1 cellular context compared by ENCODE assay signal in genomic region chr21:45347048-45347711, GRCh38.
A peak's percentile ranks its signal among the peaks of the same experiment; 100 is the strongest.
TF ChIP-seq lines count a peak whose summit lies in the region.

No MANE protein-coding gene starts in this region.

TF ChIP-seq in HepG2, 621 proteins besides CTCF, POLR2A, EP300 and RAD21:
- peak; percentile 6; the same call in 1 of the 2 replicates for TF ChIP-seq NFE2L2 (IDR thresholded peaks at IDR 0.05; ENCODE audit: low read length)
- TF ChIP-seq SPEN (CRISPR knock-in tag; IDR thresholded peaks at IDR 0.05; ENCODE audit: low read depth): no peak
- TF ChIP-seq ZNF513 (CRISPR knock-in tag; conservative IDR thresholded peaks at IDR 0.05): no peak
- TF ChIP-seq MAFK (conservative IDR thresholded peaks at IDR 0.05 in 1 of 2, IDR thresholded peaks at IDR 0.05 in 1 of 2; ENCODE audit: low read length in 2 of 2): peak in 1 of 2 experiments; percentile 42; a peak in 2 of 4 replicates
- no peak for TF ChIP-seq TBX2 (CRISPR knock-in tag; IDR thresholded peaks at IDR 0.05; ENCODE audit: borderline replicate concordance)
- no peak for TF ChIP-seq POGK (CRISPR knock-in tag; conservative IDR thresholded peaks at IDR 0.05)
- no peak for TF ChIP-seq ATF7 (IDR thresholded peaks at IDR 0.05)
- no peak for TF ChIP-seq ATF7 (CRISPR knock-in tag; IDR thresholded peaks at IDR 0.05)
- no peak for TF ChIP-seq ZNF790 (CRISPR knock-in tag; IDR thresholded peaks at IDR 0.05; ENCODE audit: borderline replicate concordance)
- no peak for TF ChIP-seq RNF2 (conservative IDR thresholded peaks at IDR 0.05; ENCODE audit: low read depth)
- TF ChIP-seq ZSCAN31 (CRISPR knock-in tag; IDR thresholded peaks at IDR 0.05; ENCODE audit: low read depth): no peak
- TF ChIP-seq CREB3 (CRISPR knock-in tag; IDR thresholded peaks at IDR 0.05): no peak
- TF ChIP-seq, protein P1, sequence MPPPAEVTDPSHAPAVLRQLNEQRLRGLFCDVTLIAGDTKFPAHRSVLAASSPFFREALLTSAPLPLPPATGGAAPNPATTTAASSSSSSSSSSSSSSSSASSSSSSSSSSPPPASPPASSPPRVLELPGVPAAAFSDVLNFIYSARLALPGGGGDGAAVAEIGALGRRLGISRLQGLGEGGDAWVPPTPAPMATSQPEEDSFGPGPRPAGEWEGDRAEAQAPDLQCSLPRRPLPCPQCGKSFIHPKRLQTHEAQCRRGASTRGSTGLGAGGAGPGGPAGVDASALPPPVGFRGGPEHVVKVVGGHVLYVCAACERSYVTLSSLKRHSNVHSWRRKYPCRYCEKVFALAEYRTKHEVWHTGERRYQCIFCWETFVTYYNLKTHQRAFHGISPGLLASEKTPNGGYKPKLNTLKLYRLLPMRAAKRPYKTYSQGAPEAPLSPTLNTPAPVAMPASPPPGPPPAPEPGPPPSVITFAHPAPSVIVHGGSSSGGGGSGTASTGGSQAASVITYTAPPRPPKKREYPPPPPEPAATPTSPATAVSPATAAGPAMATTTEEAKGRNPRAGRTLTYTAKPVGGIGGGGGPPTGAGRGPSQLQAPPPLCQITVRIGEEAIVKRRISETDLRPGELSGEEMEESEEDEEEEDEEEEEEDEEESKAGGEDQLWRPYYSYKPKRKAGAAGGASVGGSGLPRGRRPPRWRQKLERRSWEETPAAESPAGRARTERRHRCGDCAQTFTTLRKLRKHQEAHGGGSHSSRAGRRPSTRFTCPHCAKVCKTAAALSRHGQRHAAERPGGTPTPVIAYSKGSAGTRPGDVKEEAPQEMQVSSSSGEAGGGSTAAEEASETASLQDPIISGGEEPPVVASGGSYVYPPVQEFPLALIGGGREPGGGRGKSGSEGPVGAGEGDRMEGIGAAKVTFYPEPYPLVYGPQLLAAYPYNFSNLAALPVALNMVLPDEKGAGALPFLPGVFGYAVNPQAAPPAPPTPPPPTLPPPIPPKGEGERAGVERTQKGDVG (CRISPR knock-in tag; IDR thresholded peaks at IDR 0.05; ENCODE audit: borderline replicate concordance): no peak
- no peak for TF ChIP-seq ZMYM3 (CRISPR knock-in tag; IDR thresholded peaks at IDR 0.05)
- no peak for TF ChIP-seq ZNF775 (CRISPR knock-in tag; IDR thresholded peaks at IDR 0.05; ENCODE audit: borderline replicate concordance)
- TF ChIP-seq ZBTB2 (CRISPR knock-in tag; IDR thresholded peaks at IDR 0.05; ENCODE audit: low read depth): no peak
- no peak for TF ChIP-seq DRAP1 (CRISPR knock-in tag; IDR thresholded peaks at IDR 0.05)
- no peak for TF ChIP-seq TBX3 (IDR thresholded peaks at IDR 0.05; ENCODE audit: borderline replicate concordance)
- no peak for TF ChIP-seq ZNF703 (CRISPR knock-in tag; IDR thresholded peaks at IDR 0.05; ENCODE audit: borderline replicate concordance)
- no peak for TF ChIP-seq SRSF9 (IDR thresholded peaks at IDR 0.05; ENCODE audit: borderline replicate concordance, insufficient read depth, low read depth, low read length, poor library complexity, severe bottlenecking)
- TF ChIP-seq ZBTB33 (CRISPR knock-in tag; IDR thresholded peaks at IDR 0.05): peak; percentile 89
